Comparison of ENCODE assay signal across 39 cellular contexts in genomic region chr1:108192581-108192980, GRCh38. TPM values are rescaled to one million over a fixed set of nuclear protein-coding genes. Genes with fewer than 3 reads are reported as not detected.
"Had no signal": no experiment of that assay in that cellular context is flagged by ENCODE, and none has a peak within 500 bp of the region (broad histone marks: within the 10 kb centered on the region; RNA-seq: fewer than 3 reads in every experiment).

No MANE protein-coding gene starts in this region.

- H3K4me3 Mint-ChIP-seq: activated B cell treated with CpG ODN at 0.5 μM for 24 hours; activated CD4-positive, alpha-beta memory T cell treated with anti-CD3 and anti-CD28 coated beads for 36 hours; activated CD4-positive, alpha-beta T cell treated with anti-CD3 and anti-CD28 coated beads, Interleukin-2, amount 10 ng/mL, durations not matched to agents 24 days and 14 days; activated CD8-positive, alpha-beta T cell treated with anti-CD3 and anti-CD28 coated beads for 36 hours; activated naive CD4-positive, alpha-beta T cell treated with anti-CD3 and anti-CD28 coated beads for 36 hours; activated naive CD8-positive, alpha-beta T cell treated with anti-CD3 and anti-CD28 coated beads for 36 hours; activated T-cell treated with anti-CD3 and anti-CD28 coated beads, Interleukin-2, amount 50 U/mL, for 4 hours; activated T-cell treated with anti-CD3 and anti-CD28 coated beads, Interleukin-2, amount 50 U/mL, for 72 hours; activated T-helper 1 cell treated with anti-CD3 and anti-CD28 coated beads, Interleukin-12 subunit alpha, Interleukin-12 subunit beta, Interleukin-2, Interleukin-4 antibody, amounts not matched to agents 30 ng/mL and 10 ng/mL and 1 ng/mL, durations not matched to agents 14 hours and 24 hours and 36 hours; activated T-helper 17 cell treated with anti-CD3 and anti-CD28 coated beads, Interleukin-2, amount 50 U/mL, for 72 hours; T-helper 1 cell treated with Interleukin-12 subunit alpha and Interleukin-12 subunit beta and Interleukin-4 antibody, amounts not matched to agents 30 μg/mL and 1 μg/mL, for 36 hours; T-helper 2 cell treated with Interferon-gamma antibody and Interleukin-4, amounts not matched to agents 5 μg/mL and 100 μg/mL, for 36 hours had no signal

- H3K27me3 Mint-ChIP-seq: activated B cell treated with CpG ODN at 0.5 μM for 24 hours; activated CD4-positive, alpha-beta memory T cell treated with anti-CD3 and anti-CD28 coated beads for 36 hours; activated CD4-positive, alpha-beta T cell treated with anti-CD3 and anti-CD28 coated beads, Interleukin-2, amount 10 ng/mL, durations not matched to agents 24 days and 14 days; activated CD8-positive, alpha-beta T cell treated with anti-CD3 and anti-CD28 coated beads for 36 hours; activated naive CD8-positive, alpha-beta T cell treated with anti-CD3 and anti-CD28 coated beads for 36 hours; activated T-helper 17 cell treated with anti-CD3 and anti-CD28 coated beads, Interleukin-2, amount 50 U/mL, for 72 hours had no signal

- H3K27me3 ChIP-seq: adrenal gland, body of pancreas, brain microvascular endothelial cell, breast epithelium had no signal

- H3K27ac ChIP-seq: adrenal gland, body of pancreas, brain microvascular endothelial cell, breast epithelium, VCaP had no signal

- H3K4me3 ChIP-seq: adrenal gland, body of pancreas, breast epithelium had no signal

- DNase-seq: activated B cell treated with CpG ODN at 0.5 μM for 24 hours; activated CD4-positive, alpha-beta memory T cell treated with anti-CD3 and anti-CD28 coated beads for 36 hours; activated CD4-positive, alpha-beta T cell treated with anti-CD3 and anti-CD28 coated beads for 4 hours; activated CD4-positive, alpha-beta T cell treated with anti-CD3 and anti-CD28 coated beads, Interleukin-2, amount 10 ng/mL, durations not matched to agents 24 days and 14 days; activated CD4-positive, alpha-beta T cell treated with anti-CD3 and anti-CD28 coated beads, Interleukin-2, amount 50 U/mL, for 1 hour; activated CD4-positive, alpha-beta T cell treated with anti-CD3 and anti-CD28 coated beads, Interleukin-2, amount 50 U/mL, for 4 hours; activated CD4-positive, CD25-positive, alpha-beta regulatory T cell treated with anti-CD3 and anti-CD28 coated beads, Interleukin-2, amount 50 U/mL, for 72 hours; activated CD8-positive, alpha-beta memory T cell treated with anti-CD3 and anti-CD28 coated beads, Interleukin-2, amount 50 U/mL, for 4 hours; activated CD8-positive, alpha-beta T cell treated with anti-CD3 and anti-CD28 coated beads for 36 hours; activated effector memory CD4-positive, alpha-beta T cell treated with anti-CD3 and anti-CD28 coated beads, Interleukin-2, amount 50 U/mL, for 16 hours; activated gamma-delta T cell treated with Interleukin-2 at 50 U/mL for 16 hours; activated naive CD4-positive, alpha-beta T cell; activated naive CD4-positive, alpha-beta T cell treated with anti-CD3 and anti-CD28 coated beads for 36 hours; activated naive CD4-positive, alpha-beta T cell treated with anti-CD3 and anti-CD28 coated beads, Interleukin-2, amount 50 U/mL, for 16 hours; activated naive CD8-positive, alpha-beta T cell treated with anti-CD3 and anti-CD28 coated beads for 36 hours; activated T-cell treated with anti-CD3 and anti-CD28 coated beads for 4 hours; activated T-cell treated with anti-CD3 and anti-CD28 coated beads, Interleukin-2, amount 50 U/mL, for 1 hour; activated T-cell treated with anti-CD3 and anti-CD28 coated beads, Interleukin-2, amount 50 U/mL, for 4 hours; activated T-cell treated with anti-CD3 and anti-CD28 coated beads, Interleukin-2, amount 50 U/mL, for 72 hours; amniotic stem cell; aorta; body of pancreas; brain microvascular endothelial cell; central memory CD4-positive, alpha-beta T cell; T-helper 1 cell; T-helper 2 cell; T-helper 9 cell had no signal

- H3K9me3 ChIP-seq: adrenal gland, body of pancreas, breast epithelium had no signal

- FAIRE-seq: astrocyte, TTC549 had no signal

- ATAC-seq: activated CD8-positive, alpha-beta T cell treated with anti-CD3 and anti-CD28 coated beads for 36 hours; activated naive CD4-positive, alpha-beta T cell treated with anti-CD3 and anti-CD28 coated beads, Interleukin-2, amount 50 U/mL, for 72 hours; activated T-cell treated with anti-CD3 and anti-CD28 coated beads, Interleukin-2, amount 50 U/mL, for 4 hours; activated T-cell treated with anti-CD3 and anti-CD28 coated beads, Interleukin-2, amount 50 U/mL, for 72 hours; activated T-helper 17 cell treated with anti-CD3 and anti-CD28 coated beads, Interleukin-2, amount 50 U/mL, for 72 hours; body of pancreas had no signal

- H3K36me3 ChIP-seq: adrenal gland, breast epithelium had no signal

- H3K27ac Mint-ChIP-seq: activated B cell treated with CpG ODN at 0.5 μM for 24 hours; activated CD4-positive, alpha-beta memory T cell treated with anti-CD3 and anti-CD28 coated beads for 36 hours; activated CD4-positive, alpha-beta T cell treated with anti-CD3 and anti-CD28 coated beads, Interleukin-2, amount 10 ng/mL, durations not matched to agents 24 days and 14 days; activated CD8-positive, alpha-beta T cell treated with anti-CD3 and anti-CD28 coated beads for 36 hours; activated naive CD4-positive, alpha-beta T cell treated with anti-CD3 and anti-CD28 coated beads for 36 hours; activated naive CD4-positive, alpha-beta T cell treated with anti-CD3 and anti-CD28 coated beads, Interleukin-2, amount 50 U/mL, for 72 hours; activated naive CD8-positive, alpha-beta T cell treated with anti-CD3 and anti-CD28 coated beads for 36 hours; activated T-cell treated with anti-CD3 and anti-CD28 coated beads, Interleukin-2, amount 50 U/mL, for 72 hours; activated T-helper 1 cell treated with anti-CD3 and anti-CD28 coated beads, Interleukin-12 subunit alpha, Interleukin-12 subunit beta, Interleukin-2, Interleukin-4 antibody, amounts not matched to agents 30 ng/mL and 10 ng/mL and 1 ng/mL, durations not matched to agents 14 hours and 24 hours and 36 hours; activated T-helper 17 cell treated with anti-CD3 and anti-CD28 coated beads, Interleukin-2, amount 50 U/mL, for 72 hours; T-helper 1 cell treated with Interleukin-12 subunit alpha and Interleukin-12 subunit beta and Interleukin-4 antibody, amounts not matched to agents 30 μg/mL and 1 μg/mL, for 36 hours; T-helper 2 cell treated with Interferon-gamma antibody and Interleukin-4, amounts not matched to agents 5 μg/mL and 100 μg/mL, for 36 hours had no signal

- H3K4me1 ChIP-seq: body of pancreas, breast epithelium had no signal

RNA-seq across cellular contexts. Expression of gene NBPF4, which starts 51.3 kb away (rescaled TPM):
- total RNA-seq: activated B cell treated with CpG ODN at 0.5 μM for 24 hours; activated CD4-positive, alpha-beta memory T cell treated with anti-CD3 and anti-CD28 coated beads for 36 hours; activated CD4-positive, alpha-beta T cell treated with anti-CD3 and anti-CD28 coated beads, Interleukin-2, amount 10 ng/mL, durations not matched to agents 24 days and 14 days; activated CD8-positive, alpha-beta T cell treated with anti-CD3 and anti-CD28 coated beads for 36 hours; activated naive CD4-positive, alpha-beta T cell treated with anti-CD3 and anti-CD28 coated beads for 36 hours; activated naive CD4-positive, alpha-beta T cell treated with anti-CD3 and anti-CD28 coated beads, Interleukin-2, amount 50 U/mL, for 72 hours; activated T-helper 17 cell treated with anti-CD3 and anti-CD28 coated beads, Interleukin-2, amount 50 U/mL, for 72 hours; astrocyte; body of pancreas; cardiac septum; cerebellum had no signal
- polyA plus RNA-seq: adrenal gland, aorta had no signal
